ENCODE assay signal across 9 cellular contexts in the genomic region with DNA sequence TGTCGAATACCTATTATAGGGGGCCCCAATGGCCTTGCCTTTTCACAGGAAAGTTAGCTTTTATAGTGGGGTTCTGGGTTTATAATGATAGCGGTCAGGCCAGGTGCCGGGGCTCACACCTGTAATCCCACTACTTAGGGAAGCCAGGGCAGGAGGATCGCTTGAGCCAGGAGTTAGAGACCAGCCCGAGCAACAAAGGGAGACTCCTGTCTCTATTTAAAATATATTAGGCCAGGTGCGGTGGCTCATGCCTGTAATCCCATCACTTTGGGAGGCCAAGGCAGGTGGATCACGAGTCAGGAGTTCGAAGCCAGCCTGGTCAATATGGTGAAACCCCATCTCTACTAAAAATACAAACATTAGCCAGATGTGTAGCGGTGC. TPM values are rescaled to one million over a fixed set of nuclear protein-coding genes. Genes with fewer than 3 reads are reported as not detected.
A peak's percentile ranks its signal among the peaks of the same experiment; 100 is the strongest.
DNase-seq lines count a peak whose midpoint lies in the region; ATAC-seq, FAIRE-seq and TF ChIP-seq lines count a peak whose summit lies in the region.
"Had no signal": no experiment of that assay in that cellular context is flagged by ENCODE, and none has a peak within 500 bp of the region (broad histone marks: within the 10 kb centered on the region; RNA-seq: fewer than 3 reads in every experiment).

No MANE protein-coding gene starts in this region.

- H3K9ac ChIP-seq in IMR-90 (ENCODE audit: low read depth, low read length): no peak overlapping the region
- no peak overlapping the region for H3K9ac ChIP-seq in H1 (replicated peaks in 1 of 4; ENCODE audit: extremely low read depth in 1 of 4, low read depth in 3 of 4, low read length in 3 of 4)
- no peak overlapping the region for H3K9ac ChIP-seq in skeletal muscle satellite cell (ENCODE audit: low read depth, low read length)

- H3K4me1 ChIP-seq in IMR-90 (ENCODE audit: control insufficient read depth, insufficient read depth, low read length) (peaks cover 3% of the 10 kb centered on the region; the same call in 1 of the 2 replicates), H1 (replicated peaks in 1 of 4; ENCODE audit: control insufficient read depth in 3 of 4, insufficient read depth in 4 of 4, low read length in 3 of 4) (peaks cover 0 to 19% (median 13%) of the 10 kb centered on the region in 4 experiments; a peak in 6 of 7 replicates), skeletal muscle satellite cell (ENCODE audit: control insufficient read depth, insufficient read depth, low read length) (peaks cover 9% of the 10 kb centered on the region)

- H3K4ac ChIP-seq in IMR-90 (ENCODE audit: low read depth, low read length) (no peak overlapping the region), H1 (replicated peaks; ENCODE audit: insufficient read length, low read depth, low read length) (no peak overlapping the region)

- peaks cover 3 to 16% of the 10 kb centered on the region in 2 experiments; a peak in 3 of 4 replicates for H3K79me1 ChIP-seq in IMR-90 (ENCODE audit: low read depth in 1 of 2, low read length in 2 of 2)
- H3K79me1 ChIP-seq in H1 (ENCODE audit: low read depth, low read length): peaks cover 5% of the 10 kb centered on the region; the same call in 1 of the 2 replicates

- peaks cover 8% of the 10 kb centered on the region; the same call in 1 of the 2 replicates for H3K23me2 ChIP-seq in H1 (ENCODE audit: low read depth, low read length)

- H2AK5ac ChIP-seq in IMR-90 (ENCODE audit: low read depth, low read length): no peak overlapping the region
- no peak overlapping the region for H2AK5ac ChIP-seq in H1 (ENCODE audit: low read depth, low read length)

- intact Hi-C loops in IMR-90 (cut with micrococcal nuclease): loop anchor here (1.0 kb wide), 3 partner anchors 44 to 169 kb away; no protein-coding TSS in a partner anchor

- H3K23ac ChIP-seq in IMR-90 (ENCODE audit: low read depth, low read length): no peak overlapping the region
- H3K23ac ChIP-seq in H1 (ENCODE audit: insufficient read length): no peak overlapping the region

- CTCF ChIA-PET in IMR-90 (lab: Yijun Ruan, JAX) (interaction anchor here (1.7 to 1.8 kb wide), 2 partner anchors 43 to 67 kb away, joined by 6 to 19 read pairs; no protein-coding TSS in a partner anchor), H1 (lab: Charles Lee; ENCODE audit: partially characterized antibody) (interaction anchor here (0.6 to 3.4 kb wide), 14 partner anchors 8 to 165 kb away, joined by 3 to 12 read pairs (median 4); partner anchors contain the start of gene PIH1D1)

- no peaks in the 10 kb centered on the region for H3K9me1 ChIP-seq in IMR-90 (ENCODE audit: insufficient read depth, low read length)

- peak overlapping the region; percentile 33; the same call in 1 of the 2 replicates for H3K27ac ChIP-seq in IMR-90 (ENCODE audit: insufficient read depth, low read length)
- no peak overlapping the region for H3K27ac ChIP-seq in H1 (ENCODE audit: low read depth, low read length)

- H2BK5ac ChIP-seq in IMR-90 (ENCODE audit: low read depth, low read length, poor library complexity, severe bottlenecking): no peak overlapping the region
- no peak overlapping the region for H2BK5ac ChIP-seq in H1 (ENCODE audit: low read depth, low read length)

- in situ Hi-C loops in IMR-90 (cut with MboI; ENCODE audit: low sequenced_read_pairs): no loop called here

- no peak for DNase-seq in IMR-90
- no peak for DNase-seq in H1 (ENCODE audit: low read depth in 1 of 2, low spot score in 2 of 2)
- no peak for DNase-seq in cerebellar cortex (ENCODE audit: low spot score)
- DNase-seq in HuH-7 (ENCODE audit: low spot score): no peak

- H3K36me3 ChIP-seq in IMR-90 (ENCODE audit: control insufficient read depth, insufficient read depth, low read length) (peaks cover 18% of the 10 kb centered on the region), H1 (ENCODE audit: control insufficient read depth in 2 of 4, insufficient read depth in 4 of 4, low read length in 3 of 4) (peaks cover 7 to 16% (median 10%) of the 10 kb centered on the region in 4 experiments; a peak in 7 of 8 replicates), skeletal muscle satellite cell (ENCODE audit: insufficient read depth, low read length) (peaks cover 17% of the 10 kb centered on the region)

- TF ChIP-seq POLR2A in IMR-90 (IDR thresholded peaks at IDR 0.05; ENCODE audit: low read depth, low read length): no peak
- TF ChIP-seq POLR2A in H1 (IDR thresholded peaks at IDR 0.05; ENCODE audit: control extremely low read depth in 1 of 2, low read depth in 2 of 2, low read length in 2 of 2): no peak

- POLR2A ChIA-PET in IMR-90 (lab: Charles Lee; ENCODE audit: unreplicated experiment): interaction anchor here (1.0 kb wide), 1 partner anchor 44 kb away, joined by 3 read pairs; no protein-coding TSS in a partner anchor
- POLR2A ChIA-PET in H1 (lab: Charles Lee; ENCODE audit: partially characterized antibody): interaction anchor here (0.7 to 2.1 kb wide), 14 partner anchors 8 to 173 kb away, joined by 3 to 11 read pairs (median 4); partner anchors contain the start of gene RPL13A

- no peaks in the 10 kb centered on the region; a peak in 1 of 4 replicates for H3K79me2 ChIP-seq in H1 (ENCODE audit: control insufficient read depth in 1 of 2, insufficient read depth in 2 of 2, low read length in 2 of 2)

- TF ChIP-seq RAD21 in IMR-90 (IDR thresholded peaks at IDR 0.05; ENCODE audit: low read length) (no peak), H1 (IDR thresholded peaks at IDR 0.05 in 1 of 2, conservative IDR thresholded peaks at IDR 0.05 in 1 of 2; ENCODE audit: low read depth in 2 of 2, low read length in 2 of 2) (no peak)

- H2AFZ ChIP-seq in IMR-90 (replicated peaks; ENCODE audit: low read length, poor library complexity) (no peak overlapping the region), H1 (ENCODE audit: low read length) (no peak overlapping the region)

- no peak overlapping the region for H2BK12ac ChIP-seq in H1 (ENCODE audit: low read depth, low read length)

- H4K8ac ChIP-seq in IMR-90 (ENCODE audit: low read depth in 2 of 2, low read length in 2 of 2) (no peak overlapping the region; a peak in 1 of 4 replicates), H1 (ENCODE audit: extremely low read depth, insufficient read depth, low read length) (no peak overlapping the region)

- H4K20me1 ChIP-seq in IMR-90 (ENCODE audit: insufficient read depth, low read length) (peaks cover 15% of the 10 kb centered on the region), H1 (replicated peaks in 1 of 2; ENCODE audit: control insufficient read depth in 1 of 2, insufficient read depth in 2 of 2, low read length in 2 of 2) (peaks cover 6 to 8% of the 10 kb centered on the region in 2 experiments)

- no peak for FAIRE-seq in H1 (lab: Jason Lieb, UNC)
- FAIRE-seq: endometrium had no signal

- H2BK20ac ChIP-seq in IMR-90 (ENCODE audit: low read depth, low read length): no peak overlapping the region
- H2BK20ac ChIP-seq in H1 (ENCODE audit: low read length): no peak overlapping the region

- H3K18ac ChIP-seq in IMR-90 (ENCODE audit: low read depth, low read length) (no peak overlapping the region), H1 (ENCODE audit: extremely low read depth, low read length) (no peak overlapping the region)

- H4K5ac ChIP-seq in IMR-90 (ENCODE audit: low read depth, low read length) (peak overlapping the region; percentile 15; the same call in 1 of the 2 replicates), H1 (ENCODE audit: insufficient read length, low read depth, low read length) (no peak overlapping the region)

- no peak overlapping the region for H2BK15ac ChIP-seq in IMR-90 (ENCODE audit: low read depth, low read length)
- no peak overlapping the region for H2BK15ac ChIP-seq in H1 (ENCODE audit: low read length)

- dilution Hi-C loops in IMR-90 (cut with HindIII; ENCODE audit: low sequenced_read_pairs, unreplicated experiment): no loop called here

- H3K14ac ChIP-seq in IMR-90 (replicated peaks; ENCODE audit: low read depth, low read length): no peak overlapping the region
- no peak overlapping the region for H3K14ac ChIP-seq in H1 (ENCODE audit: insufficient read length)

- H3K4me3 ChIP-seq in IMR-90 (ENCODE audit: insufficient read depth, low read depth, low read length): no peak overlapping the region
- H3K4me3 ChIP-seq in H1 (ENCODE audit: extremely low read depth in 1 of 4, insufficient read depth in 2 of 4, low read depth in 3 of 4, low read length in 4 of 4): no peak overlapping the region
- H3K4me3 ChIP-seq in skeletal muscle satellite cell (ENCODE audit: low read length): no peak overlapping the region
- H3K4me3 ChIP-seq: MG63, skin epidermis had no signal

- H3K27me3 ChIP-seq in IMR-90 (ENCODE audit: control insufficient read depth, insufficient read depth, low read length) (no peaks in the 10 kb centered on the region), H1 (replicated peaks in 1 of 4; ENCODE audit: control insufficient read depth in 3 of 4, extremely low read depth in 1 of 4, insufficient read depth in 3 of 4, low read length in 3 of 4) (no peaks in the 10 kb centered on the region), skeletal muscle satellite cell (ENCODE audit: control insufficient read depth, insufficient read depth, low read length) (no peaks in the 10 kb centered on the region)
- H3K27me3 ChIP-seq: MG63 had no signal

- no peaks in the 10 kb centered on the region for H3K9me3 ChIP-seq in IMR-90 (ENCODE audit: control insufficient read depth, insufficient read depth, low read length)
- no peaks in the 10 kb centered on the region for H3K9me3 ChIP-seq in H1 (ENCODE audit: insufficient read depth in 2 of 2, low read depth in 1 of 2, low read length in 1 of 2)
- H3K9me3 ChIP-seq in skeletal muscle satellite cell (replicated peaks; ENCODE audit: low read length): no peaks in the 10 kb centered on the region
- H3K9me3 ChIP-seq: MG63 had no signal

- no peak overlapping the region for H4K91ac ChIP-seq in IMR-90 (ENCODE audit: insufficient read depth, low read depth, low read length)
- no peak overlapping the region for H4K91ac ChIP-seq in H1 (replicated peaks; ENCODE audit: insufficient read length, low read length)

- H2BK120ac ChIP-seq in IMR-90 (ENCODE audit: low read depth, low read length) (no peak overlapping the region), H1 (replicated peaks; ENCODE audit: low read depth, low read length) (no peak overlapping the region)

- H3K4me2 ChIP-seq in IMR-90 (ENCODE audit: low read depth, low read length) (peak overlapping the region; percentile 10; the same call in 1 of the 2 replicates), H1 (ENCODE audit: insufficient read depth in 1 of 2, low read depth in 2 of 2, low read length in 2 of 2) (no peak overlapping the region), skeletal muscle satellite cell (ENCODE audit: low read length) (peak overlapping the region; percentile 56)

- TF ChIP-seq EP300 in H1 (IDR thresholded peaks at IDR 0.05; ENCODE audit: borderline replicate concordance in 1 of 2, low read depth in 2 of 2, low read length in 2 of 2): peak in 1 of 2 experiments; percentile 5; a peak in 1 of 3 replicates

- no peak for ATAC-seq in IMR-90 (ENCODE audit: low read depth)
- ATAC-seq: T-cell had no signal

- H2AK9ac ChIP-seq in IMR-90 (replicated peaks; ENCODE audit: low read depth, low read length, poor library complexity): no peak overlapping the region

- TF ChIP-seq CTCF in IMR-90 (conservative IDR thresholded peaks at IDR 0.05; ENCODE audit: low read depth, low read length) (no peak), H1 (IDR thresholded peaks at IDR 0.05; ENCODE audit: control extremely low read depth in 1 of 3, insufficient read depth in 1 of 3, low read depth in 1 of 3, low read length in 3 of 3) (no peak)

- no CpG with 5 or more reads among the region's 9 CpGs for WGBS in IMR-90 (ENCODE audit: extremely low coverage in 2 of 2, insufficient read length in 1 of 2), 2 experiments
- WGBS in H1 (ENCODE audit: extremely low coverage in 1 of 2, insufficient coverage in 1 of 2, insufficient read length in 1 of 2, insufficient replicate concordance in 2 of 2, low coverage in 1 of 2, low lambda C conversion rate in 2 of 2, missing lambda C conversion rate in 1 of 2), 2 experiments: 81% methylated on average over 9 of the region's 9 CpGs; no CpG with 5 or more reads in 1 of the 2 experiments

- no peak overlapping the region for H3K56ac ChIP-seq in IMR-90 (ENCODE audit: extremely low read depth, insufficient read depth, low read length)
- no peak overlapping the region for H3K56ac ChIP-seq in H1 (replicated peaks; ENCODE audit: insufficient read length, low read depth, low read length)

- no TSS peak for BruUV-seq in IMR-90 (replicated peaks; lab: Mats Ljungman, UMichigan)

RNA-seq across cellular contexts. Expression of gene RPS11, which starts 7.3 kb away (rescaled TPM):
- 3,436 and 3,623 TPM in 2 replicates for total RNA-seq in IMR-90 (2012; rRNA removed)
- polyA plus RNA-seq in IMR-90 (2012; rRNA removed) (5,513 and 6,961 TPM in 2 replicates), H1 (2011; rRNA removed) (4,988 and 6,072 TPM in 2 replicates)
- polyA plus RNA-seq in IMR-90 (2012; cell fraction: cytosol; rRNA removed): 2,872 and 3,119 TPM in 2 replicates
- polyA plus RNA-seq in IMR-90 (2012; cell fraction: nucleus; rRNA removed; ENCODE audit: low replicate concordance): 985 and 2,521 TPM in 2 replicates
- total RNA-seq in H1 (2021; fragmentation: NEBNext Ultra II Directional; extraction: Animal tissue kit (Norgen Biotek cat#: 25700)): 2,240 and 2,296 TPM in 2 replicates
- polyA plus RNA-seq in H1 (2011; cell fraction: cytosol; rRNA removed): 7,346 TPM
- 2,598 TPM for polyA plus RNA-seq in H1 (2011; cell fraction: nucleus; rRNA removed)
- polyA plus RNA-seq in H1 (2012, experiment 1 of 2): 4,049 to 4,786 TPM (median 4,319 TPM) in 4 replicates
- 6,913 TPM for polyA plus RNA-seq in H1 (2012, experiment 2 of 2)
- 3,607 TPM for polyA plus RNA-seq in H1 (2013, experiment 1 of 2)
- polyA plus RNA-seq in H1 (2013, experiment 2 of 2): 3,607 TPM
- polyA minus RNA-seq in H1 (2011; rRNA and poly(A)+ RNA removed): 1,118 and 1,125 TPM in 2 replicates
- polyA minus RNA-seq in H1 (2011; cell fraction: cytosol; rRNA and poly(A)+ RNA removed): 628 TPM
- 876 TPM for polyA minus RNA-seq in H1 (2011; cell fraction: nucleus; rRNA and poly(A)+ RNA removed)
- 2,630 and 3,928 TPM in 2 replicates for total RNA-seq in skeletal muscle satellite cell (2012; rRNA removed)

RNA-seq across cellular contexts. Expression of gene FCGRT, which starts 8.9 kb away (rescaled TPM):
- 14.7 and 17.0 TPM in 2 replicates for total RNA-seq in IMR-90 (2012; rRNA removed)
- 64.8 and 68.7 TPM in 2 replicates for polyA plus RNA-seq in IMR-90 (2012; rRNA removed)
- 76.9 and 114 TPM in 2 replicates for polyA plus RNA-seq in IMR-90 (2012; cell fraction: cytosol; rRNA removed)
- polyA plus RNA-seq in IMR-90 (2012; cell fraction: nucleus; rRNA removed; ENCODE audit: low replicate concordance): 118 and 198 TPM in 2 replicates
- total RNA-seq in H1 (2021; fragmentation: NEBNext Ultra II Directional; extraction: Animal tissue kit (Norgen Biotek cat#: 25700)): 43.4 and 46.5 TPM in 2 replicates
- 41.2 and 66.7 TPM in 2 replicates for polyA plus RNA-seq in H1 (2011; rRNA removed)
- 29.0 TPM for polyA plus RNA-seq in H1 (2011; cell fraction: cytosol; rRNA removed)
- polyA plus RNA-seq in H1 (2011; cell fraction: nucleus; rRNA removed): 104 TPM
- polyA plus RNA-seq in H1 (2012, experiment 1 of 2): 31.3 to 51.7 TPM (median 47.2 TPM) in 4 replicates
- 38.5 TPM for polyA plus RNA-seq in H1 (2012, experiment 2 of 2)
- 52.8 TPM for polyA plus RNA-seq in H1 (2013, experiment 1 of 2)
- polyA plus RNA-seq in H1 (2013, experiment 2 of 2): 53.7 TPM
- 12.9 and 13.9 TPM in 2 replicates for polyA minus RNA-seq in H1 (2011; rRNA and poly(A)+ RNA removed)
- 15.7 TPM for polyA minus RNA-seq in H1 (2011; cell fraction: cytosol; rRNA and poly(A)+ RNA removed)
- 12.3 TPM for polyA minus RNA-seq in H1 (2011; cell fraction: nucleus; rRNA and poly(A)+ RNA removed)
- total RNA-seq in skeletal muscle satellite cell (2012; rRNA removed): 24.7 and 28.6 TPM in 2 replicates

RNA-seq across cellular contexts. Expression of gene RPL13A, which starts 16.2 kb away (rescaled TPM):
- 1,477 and 1,924 TPM in 2 replicates for total RNA-seq in IMR-90 (2012; rRNA removed)
- polyA plus RNA-seq in IMR-90 (2012; rRNA removed) (2,069 and 2,840 TPM in 2 replicates), H1 (2011; rRNA removed) (8,501 and 8,868 TPM in 2 replicates)
- 3,282 and 4,112 TPM in 2 replicates for polyA plus RNA-seq in IMR-90 (2012; cell fraction: cytosol; rRNA removed)
- polyA plus RNA-seq in IMR-90 (2012; cell fraction: nucleus; rRNA removed; ENCODE audit: low replicate concordance): 1,203 and 1,338 TPM in 2 replicates
- total RNA-seq in H1 (2021; fragmentation: NEBNext Ultra II Directional; extraction: Animal tissue kit (Norgen Biotek cat#: 25700)): 3,305 and 3,520 TPM in 2 replicates
- 6,473 TPM for polyA plus RNA-seq in H1 (2011; cell fraction: cytosol; rRNA removed)
- polyA plus RNA-seq in H1 (2011; cell fraction: nucleus; rRNA removed): 8,490 TPM
- polyA plus RNA-seq in H1 (2012, experiment 1 of 2): 3,636 to 6,700 TPM (median 4,913 TPM) in 4 replicates
- 4,417 TPM for polyA plus RNA-seq in H1 (2012, experiment 2 of 2)
- polyA plus RNA-seq in H1 (2013, experiment 1 of 2): 5,169 TPM
- 4,987 TPM for polyA plus RNA-seq in H1 (2013, experiment 2 of 2)
- polyA minus RNA-seq in H1 (2011; rRNA and poly(A)+ RNA removed): 1,061 and 1,192 TPM in 2 replicates
- 1,493 TPM for polyA minus RNA-seq in H1 (2011; cell fraction: cytosol; rRNA and poly(A)+ RNA removed)
- polyA minus RNA-seq in H1 (2011; cell fraction: nucleus; rRNA and poly(A)+ RNA removed): 3,411 TPM
- 1,903 and 3,080 TPM in 2 replicates for total RNA-seq in skeletal muscle satellite cell (2012; rRNA removed)

RNA-seq across cellular contexts. Expression of gene RCN3, which starts 24.2 kb away (rescaled TPM):
- total RNA-seq in IMR-90 (2012; rRNA removed): 102 and 111 TPM in 2 replicates
- 116 and 119 TPM in 2 replicates for polyA plus RNA-seq in IMR-90 (2012; rRNA removed)
- polyA plus RNA-seq in IMR-90 (2012; cell fraction: cytosol; rRNA removed): 122 and 126 TPM in 2 replicates
- polyA plus RNA-seq in IMR-90 (2012; cell fraction: nucleus; rRNA removed; ENCODE audit: low replicate concordance): 53.7 and 82.6 TPM in 2 replicates
- total RNA-seq in H1 (2021; fragmentation: NEBNext Ultra II Directional; extraction: Animal tissue kit (Norgen Biotek cat#: 25700)): 18.9 and 19.5 TPM in 2 replicates
- polyA plus RNA-seq in H1 (2011; rRNA removed): 5.8 and 9.4 TPM in 2 replicates
- polyA plus RNA-seq in H1 (2011; cell fraction: cytosol; rRNA removed): 4.5 TPM
- polyA plus RNA-seq in H1 (2011; cell fraction: nucleus; rRNA removed): 12.0 TPM
- polyA plus RNA-seq in H1 (2012, experiment 1 of 2): 7.5 to 13.8 TPM (median 11.7 TPM) in 4 replicates
- polyA plus RNA-seq in H1 (2012, experiment 2 of 2): 13.0 TPM
- 24.8 TPM for polyA plus RNA-seq in H1 (2013, experiment 1 of 2)
- 27.4 TPM for polyA plus RNA-seq in H1 (2013, experiment 2 of 2)
- 0.69 and 0.83 TPM in 2 replicates for polyA minus RNA-seq in H1 (2011; rRNA and poly(A)+ RNA removed)
- 1.9 TPM for polyA minus RNA-seq in H1 (2011; cell fraction: cytosol; rRNA and poly(A)+ RNA removed)
- polyA minus RNA-seq in H1 (2011; cell fraction: nucleus; rRNA and poly(A)+ RNA removed): 3.3 TPM
- total RNA-seq in skeletal muscle satellite cell (2012; rRNA removed): 217 and 230 TPM in 2 replicates

RNA-seq across cellular contexts. Expression of gene FLT3LG, which starts 29.6 kb away (rescaled TPM):
- 0.56 and 0.90 TPM in 2 replicates for total RNA-seq in IMR-90 (2012; rRNA removed)
- polyA plus RNA-seq in IMR-90 (2012; rRNA removed): 8.3 and 10.2 TPM in 2 replicates
- polyA plus RNA-seq in IMR-90 (2012; cell fraction: cytosol; rRNA removed): 10.8 and 12.0 TPM in 2 replicates
- polyA plus RNA-seq in IMR-90 (2012; cell fraction: nucleus; rRNA removed; ENCODE audit: low replicate concordance): 11.4 and 22.4 TPM in 2 replicates
- total RNA-seq in H1 (2021; fragmentation: NEBNext Ultra II Directional; extraction: Animal tissue kit (Norgen Biotek cat#: 25700)): 1.6 and 2.6 TPM in 2 replicates
- polyA plus RNA-seq in H1 (2011; rRNA removed): 3.2 and 3.9 TPM in 2 replicates
- polyA plus RNA-seq in H1 (2011; cell fraction: cytosol; rRNA removed): 2.1 TPM
- 2.8 TPM for polyA plus RNA-seq in H1 (2011; cell fraction: nucleus; rRNA removed)
- 1.8 to 3.5 TPM (median 2.2 TPM) in 4 replicates for polyA plus RNA-seq in H1 (2012, experiment 1 of 2)
- 2.4 TPM for polyA plus RNA-seq in H1 (2012, experiment 2 of 2)
- 2.3 TPM for polyA plus RNA-seq in H1 (2013, experiment 1 of 2)
- 2.1 TPM for polyA plus RNA-seq in H1 (2013, experiment 2 of 2)
- 0.39 TPM in 1 of 2 replicates, not detected in the other for polyA minus RNA-seq in H1 (2011; rRNA and poly(A)+ RNA removed)
- polyA minus RNA-seq in H1 (2011; cell fraction: cytosol; rRNA and poly(A)+ RNA removed): not detected
- polyA minus RNA-seq in H1 (2011; cell fraction: nucleus; rRNA and poly(A)+ RNA removed): not detected
- total RNA-seq in skeletal muscle satellite cell (2012; rRNA removed): 1.8 and 3.5 TPM in 2 replicates

Comparison
In these comparisons a context has a peak if more than half of its experiments do, and no peak if none do; other contexts are left out.
1. H3K4me2 ChIP-seq: peak in IMR-90 (single experiment) and skeletal muscle satellite cell (single experiment); none in H1 (0 of 2).